15 cellular contexts compared by ENCODE assay signal in the genomic region with DNA sequence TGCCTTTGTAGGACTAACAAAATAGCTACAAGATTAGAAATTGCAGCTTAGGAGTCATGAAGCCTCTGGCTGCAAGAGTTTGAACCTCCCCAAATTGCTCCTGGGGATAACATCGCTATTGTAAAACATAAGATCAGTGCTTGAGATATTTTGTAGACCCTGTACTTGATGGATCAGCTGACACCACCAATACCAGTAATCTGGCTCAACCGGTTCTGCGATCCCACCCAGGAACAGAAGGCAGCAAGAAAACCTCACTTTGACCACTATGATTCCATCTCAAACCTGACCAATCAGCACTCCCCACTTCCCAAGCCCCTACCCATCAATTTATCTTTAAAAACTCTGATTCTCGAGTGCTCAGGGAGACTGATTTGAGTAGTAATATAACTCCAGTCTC.
DNase-seq lines count a peak whose midpoint lies in the region; ATAC-seq and TF ChIP-seq lines count a peak whose summit lies in the region.
"Had no signal": no experiment of that assay in that cellular context is flagged by ENCODE, and none has a peak within 500 bp of the region (broad histone marks: within the 10 kb centered on the region; RNA-seq: fewer than 3 reads in every experiment).

No MANE protein-coding gene starts in this region.

- POLR2A ChIA-PET in PC-3 (lab: Charles Lee; ENCODE audit: unreplicated experiment), result no interaction called here

- no peak for ATAC-seq in PC-3
- ATAC-seq in GM19351 (IDR thresholded peaks at IDR 0.05; ENCODE audit: unreplicated experiment), result no peak
- no peak for ATAC-seq in HG03135 (IDR thresholded peaks at IDR 0.05; ENCODE audit: unreplicated experiment)

- H3K27ac ChIP-seq in PC-3 (ENCODE audit: low read length) (peak overlapping the region; percentile 59), epithelial cell of prostate (peak overlapping the region; percentile 80), MM.1S (ENCODE audit: low read length) (no peak overlapping the region)

- H3K4me1 ChIP-seq in PC-3 (ENCODE audit: insufficient read depth, low read length), result peaks cover 52% of the 10 kb centered on the region
- no peaks in the 10 kb centered on the region for H3K4me1 ChIP-seq in MM.1S (ENCODE audit: low read length)
- H3K4me1 ChIP-seq: BE2C had no signal

- H3K4me3 ChIP-seq in PC-3 (ENCODE audit: low read length), result no peak overlapping the region
- H3K4me3 ChIP-seq in MM.1S (ENCODE audit: low read length), result no peak overlapping the region

- TF ChIP-seq CTCF in PC-3 (conservative IDR thresholded peaks at IDR 0.05; ENCODE audit: low read depth, low read length) (no peak), type B pancreatic cell (conservative IDR thresholded peaks at IDR 0.05) (no peak), MM.1S (IDR thresholded peaks at IDR 0.05; ENCODE audit: low read length) (no peak)

- H3K27me3 Mint-ChIP-seq in type B pancreatic cell, result no peaks in the 10 kb centered on the region

- H3K9me3 ChIP-seq in PC-3 (ENCODE audit: low read length), result no peaks in the 10 kb centered on the region
- H3K9me3 ChIP-seq in MM.1S (replicated peaks; ENCODE audit: insufficient read depth, low read length), result no peaks in the 10 kb centered on the region
- H3K9me3 ChIP-seq: BE2C had no signal

- H4K20me1 ChIP-seq in PC-3 (ENCODE audit: low read length) (no peaks in the 10 kb centered on the region), MM.1S (ENCODE audit: insufficient read depth, low read length) (no peaks in the 10 kb centered on the region)

- H3K9ac ChIP-seq in PC-3 (ENCODE audit: low read length) (no peak overlapping the region), MM.1S (ENCODE audit: low read length) (no peak overlapping the region)

- no peaks in the 10 kb centered on the region for H3K9me2 ChIP-seq in PC-3 (replicated peaks; ENCODE audit: low read length)
- no peaks in the 10 kb centered on the region for H3K9me2 ChIP-seq in MM.1S (replicated peaks; ENCODE audit: insufficient read depth, low read length)

- intact Hi-C loops in PC-3 (cut with micrococcal nuclease), result loop anchor here (5.0 to 10.0 kb wide), 4 partner anchors 56 to 201 kb away; no protein-coding TSS in a partner anchor

- H3K36me3 Mint-ChIP-seq in type B pancreatic cell, result peaks cover 4% of the 10 kb centered on the region
- H3K36me3 Mint-ChIP-seq: CD4-positive, CD25-positive, alpha-beta regulatory T cell; CD8-positive, alpha-beta memory T cell had no signal

- peaks cover 17% of the 10 kb centered on the region for H3K9me3 Mint-ChIP-seq in type B pancreatic cell

- peak; percentile 52 for DNase-seq in ELF-1 (ENCODE audit: low read depth, low spot score)
- DNase-seq in PC-3, result no peak
- DNase-seq in epithelial cell of prostate (ENCODE audit: low read depth, low spot score), result no peak
- no peak for DNase-seq in type B pancreatic cell (ENCODE audit: extremely low spot score, unreplicated experiment)
- no peak for DNase-seq in MM.1S
- DNase-seq: ACHN; BE2C; C1 segment of cervical spinal cord; CD4-positive, CD25-positive, alpha-beta regulatory T cell; CD8-positive, alpha-beta memory T cell; COR-L47; GDM1; H9 had no signal

- no peak overlapping the region for H2AFZ ChIP-seq in PC-3 (ENCODE audit: low read length)
- H2AFZ ChIP-seq in MM.1S (ENCODE audit: low read length), result no peak overlapping the region

- peak overlapping the region; percentile 16; the same call in 1 of the 2 replicates for H3K4me2 ChIP-seq in PC-3 (ENCODE audit: low read length)
- H3K4me2 ChIP-seq in MM.1S (ENCODE audit: low read depth, low read length), result no peak overlapping the region

- H3K4me3 Mint-ChIP-seq in type B pancreatic cell, result peak overlapping the region; percentile 1
- H3K4me3 Mint-ChIP-seq: CD4-positive, CD25-positive, alpha-beta regulatory T cell; CD8-positive, alpha-beta memory T cell; H9 had no signal

- BruUV-seq in PC-3 (replicated peaks; lab: Mats Ljungman, UMichigan), result no TSS peak

- H3K36me3 ChIP-seq in PC-3 (ENCODE audit: low read depth, low read length) (no peaks in the 10 kb centered on the region), MM.1S (replicated peaks; ENCODE audit: insufficient read depth, low read length) (no peaks in the 10 kb centered on the region)
- H3K36me3 ChIP-seq: BE2C had no signal

- H3K4me1 Mint-ChIP-seq in type B pancreatic cell (ENCODE audit: unreplicated experiment), result peaks cover 14% of the 10 kb centered on the region
- H3K4me1 Mint-ChIP-seq: CD4-positive, CD25-positive, alpha-beta regulatory T cell; CD8-positive, alpha-beta memory T cell had no signal

- H3K27me3 ChIP-seq in PC-3 (ENCODE audit: low read length) (no peaks in the 10 kb centered on the region), MM.1S (replicated peaks; ENCODE audit: insufficient read depth, low read length) (no peaks in the 10 kb centered on the region)
- H3K27me3 ChIP-seq: BE2C had no signal

- H3K27ac Mint-ChIP-seq in type B pancreatic cell, result peak overlapping the region; percentile 38
- H3K27ac Mint-ChIP-seq: CD4-positive, CD25-positive, alpha-beta regulatory T cell; CD8-positive, alpha-beta memory T cell; H9 had no signal

- H3K79me2 ChIP-seq in PC-3 (ENCODE audit: low read length), result no peaks in the 10 kb centered on the region
- no peaks in the 10 kb centered on the region for H3K79me2 ChIP-seq in MM.1S (ENCODE audit: low read length)

- H3F3A ChIP-seq in PC-3 (ENCODE audit: low read length, unreplicated experiment) (peaks cover 22% of the 10 kb centered on the region), MM.1S (ENCODE audit: insufficient read depth, low read length) (no peaks in the 10 kb centered on the region)

- CTCF ChIA-PET in PC-3 (lab: Charles Lee), result no interaction called here
